ENCODE assay signal across 13 cellular contexts in genomic region chr3:35946857-35947514, GRCh38.
DNase-seq lines count a peak whose midpoint lies in the region; ATAC-seq, FAIRE-seq and TF ChIP-seq lines count a peak whose summit lies in the region.
"Had no signal": no experiment of that assay in that cellular context is flagged by ENCODE, and none has a peak within 500 bp of the region (broad histone marks: within the 10 kb centered on the region; RNA-seq: fewer than 3 reads in every experiment).

No MANE protein-coding gene starts in this region.

- in situ Hi-C loops in transverse colon (cut with MboI; ENCODE audit: low pct_ligation_motif_present in 1 of 4, low pct_unique_long_range_greater_than_20kb in 1 of 4, low sequenced_read_pairs in 3 of 4), result no loop called here

- DNase-seq in NCI-H2196 (lab: John Stamatoyannopoulos, UW; ENCODE audit: unreplicated experiment) (peak; percentile 1), NCI-H2196 treated with DMSO at 0.1 percent for 48 hours (lab: John Stamatoyannopoulos, UW; ENCODE audit: unreplicated experiment) (no peak), NCI-H2029 (lab: John Stamatoyannopoulos, UW) (peak; percentile 55), SK-N-DZ (ENCODE audit: low spot score) (peak; percentile 22), transverse colon (peak; percentile 23), GM12892 (ENCODE audit: insufficient read length) (no peak)
- DNase-seq: activated CD4-positive, alpha-beta T cell treated with anti-CD3 and anti-CD28 coated beads for 36 hours; heart left ventricle; stimulated activated naive CD8-positive, alpha-beta T cell treated with anti-CD3 and anti-CD28 coated beads, Interleukin-15, amount 100 ng/mL, for 72 hours had no signal

- H3K9me3 ChIP-seq in transverse colon, result peaks cover 0 to 4% of the 10 kb centered on the region in 2 donors
- H3K9me3 ChIP-seq: heart left ventricle had no signal

- H3K27me3 ChIP-seq in transverse colon, result no peaks in the 10 kb centered on the region
- H3K27me3 ChIP-seq: heart left ventricle had no signal

- intact Hi-C loops in transverse colon (cut with DNase I; ENCODE audit: low total_unique reads), result no loop called here

- no peak overlapping the region for H3K4me3 ChIP-seq in transverse colon
- H3K4me3 ChIP-seq: heart left ventricle had no signal

- ATAC-seq in HG03571 (IDR thresholded peaks at IDR 0.05; ENCODE audit: unreplicated experiment), result no peak
- no peak for ATAC-seq in HG02938 (IDR thresholded peaks at IDR 0.05; ENCODE audit: unreplicated experiment)
- ATAC-seq: activated CD4-positive, alpha-beta T cell treated with anti-CD3 and anti-CD28 coated beads for 36 hours; heart left ventricle; stimulated activated naive CD8-positive, alpha-beta T cell treated with anti-CD3 and anti-CD28 coated beads, Interleukin-15, amount 100 ng/mL, for 72 hours had no signal

- WGBS in transverse colon (ENCODE audit: low coverage in 1 of 2), 2 donors, result 56% methylated on average over 2 of the region's 2 CpGs; no CpG with 5 or more reads in 1 of the 2 donors

- TF ChIP-seq EP300 in transverse colon (IDR thresholded peaks at IDR 0.05; ENCODE audit: low read depth), result no peak

- TF ChIP-seq POLR2A in transverse colon (IDR thresholded peaks at IDR 0.05) (no peak), GM12892 (IDR thresholded peaks at IDR 0.05; ENCODE audit: low read depth, low read length) (no peak)

- H3K27ac ChIP-seq in transverse colon, result no peak overlapping the region
- H3K27ac ChIP-seq: heart left ventricle had no signal

- TF ChIP-seq CTCF in transverse colon (IDR thresholded peaks at IDR 0.05), result no peak

- H3K36me3 ChIP-seq in transverse colon, result no peaks in the 10 kb centered on the region
- H3K36me3 ChIP-seq: heart left ventricle had no signal

- peaks cover 0 to 26% (median 6%) of the 10 kb centered on the region in 4 donors for H3K4me1 ChIP-seq in transverse colon
- H3K4me1 ChIP-seq: heart left ventricle had no signal

- FAIRE-seq in GM12892 (lab: Jason Lieb, UNC), result no peak
- FAIRE-seq: A204.1, colon had no signal

Comparison
In these comparisons a context has a peak if more than half of its experiments do, and no peak if none do; other contexts are left out.
1. DNase-seq: peak in NCI-H2196 (single experiment), NCI-H2029 (single experiment), SK-N-DZ (single experiment) and transverse colon (single experiment); none in NCI-H2196 treated with DMSO at 0.1 percent for 48 hours (single experiment) and GM12892 (single experiment).